In the genomic region with DNA sequence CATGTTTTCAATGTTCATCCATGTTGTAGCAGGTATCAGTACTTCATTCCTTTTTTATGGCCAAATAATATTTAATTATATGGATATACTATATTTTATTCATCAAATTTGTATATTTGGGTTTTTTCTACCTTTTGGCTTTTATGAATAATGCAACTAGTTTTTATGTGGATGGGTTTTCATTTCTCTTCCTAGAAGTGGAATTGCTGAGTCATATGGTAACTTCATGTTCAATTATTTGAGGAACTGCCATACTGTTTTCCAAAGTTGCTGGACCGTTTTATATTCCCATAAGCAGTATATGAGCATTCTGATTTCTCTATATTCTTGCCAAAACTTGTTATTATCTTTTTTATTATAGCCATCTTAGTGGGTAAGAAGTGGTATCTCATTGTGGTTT, we compare ENCODE assay signal across 8 cellular contexts.
"Had no signal": no experiment of that assay in that cellular context is flagged by ENCODE, and none has a peak within 500 bp of the region (broad histone marks: within the 10 kb centered on the region; RNA-seq: fewer than 3 reads in every experiment).

No MANE protein-coding gene starts in this region.

- H3K4me3 ChIP-seq: GM23248, HAP-1 had no signal

- H3K4me1 ChIP-seq: HAP-1 had no signal

- FAIRE-seq: HTR-8/SVneo had no signal

- H3K9ac ChIP-seq: GM23248 had no signal

- H3K27ac Mint-ChIP-seq: HFFc6 had no signal

- H3K9me3 ChIP-seq: HAP-1 had no signal

- H3K27ac ChIP-seq: GM23248 had no signal

- H3K36me3 ChIP-seq: HAP-1 had no signal

- DNase-seq: GM23248, GOT3, H7, HFFc6, KG1 had no signal

- ATAC-seq: HCT116 had no signal

- H2AFZ ChIP-seq: GM23248 had no signal

- H3K4me3 Mint-ChIP-seq: HFFc6 had no signal
